ENCODE assay signal across 22 cellular contexts in the genomic region with DNA sequence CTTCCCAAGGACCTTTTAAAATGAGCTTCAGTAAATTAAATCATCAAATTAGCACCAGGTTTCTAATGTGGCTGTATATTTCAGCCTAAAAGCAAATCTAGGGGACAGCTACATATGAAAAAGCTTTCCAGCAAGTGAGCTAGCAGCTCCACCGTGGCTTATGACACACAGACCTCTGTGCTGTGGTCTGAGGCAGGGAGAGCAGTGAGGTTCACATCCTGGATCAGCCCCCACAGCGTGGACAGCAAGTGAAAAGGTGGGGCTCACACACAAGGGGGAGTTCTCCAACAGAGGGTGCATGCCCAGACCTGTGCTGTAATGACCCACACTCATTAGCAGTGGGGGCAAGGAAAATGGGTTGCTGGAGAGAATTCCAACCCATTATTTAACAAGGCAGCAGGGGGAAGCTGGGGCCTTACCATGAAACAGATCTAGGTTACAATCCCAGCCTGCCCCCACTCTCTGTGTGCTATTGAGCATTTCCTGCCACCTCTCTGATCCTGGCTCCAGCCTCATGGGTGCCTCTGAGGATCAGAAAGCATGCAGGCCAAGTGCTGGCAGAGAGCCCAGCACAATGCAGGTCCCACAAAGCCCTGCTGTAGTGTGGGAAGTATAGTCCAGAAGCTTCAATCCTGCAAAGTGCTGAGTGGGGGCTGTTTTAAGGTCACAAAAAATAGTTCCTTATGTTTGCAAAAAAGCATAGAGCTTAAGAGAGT. TPM values are rescaled to one million over a fixed set of nuclear protein-coding genes. Genes with fewer than 3 reads are reported as not detected.
"Had no signal": no experiment of that assay in that cellular context is flagged by ENCODE, and none has a peak within 500 bp of the region (broad histone marks: within the 10 kb centered on the region; RNA-seq: fewer than 3 reads in every experiment).

No MANE protein-coding gene starts in this region.

- H3K4me1 ChIP-seq: adrenal gland, breast epithelium, Peyer's patch had no signal

- H3K4me3 Mint-ChIP-seq: activated naive CD4-positive, alpha-beta T cell treated with anti-CD3 and anti-CD28 coated beads for 36 hours; activated naive CD8-positive, alpha-beta T cell; activated T-cell treated with anti-CD3 and anti-CD28 coated beads, Interleukin-2, amount 50 U/mL, for 4 hours; T-helper 1 cell treated with Interleukin-12 subunit alpha and Interleukin-12 subunit beta and Interleukin-4 antibody, amounts not matched to agents 30 μg/mL and 1 μg/mL, for 36 hours had no signal

- H3K27me3 ChIP-seq: adrenal gland, breast epithelium, MG63, Peyer's patch had no signal

- ATAC-seq: activated CD4-positive, CD25-positive, alpha-beta regulatory T cell treated with anti-CD3 and anti-CD28 coated beads, Interleukin-2, amount 50 U/mL, for 24 hours; activated T-cell treated with anti-CD3 and anti-CD28 coated beads, Interleukin-2, amount 50 U/mL, for 4 hours had no signal

- H3K4me3 ChIP-seq: adrenal gland, breast epithelium, MG63, Peyer's patch had no signal

- H3K36me3 ChIP-seq: adrenal gland, breast epithelium, MG63, Peyer's patch had no signal

- H3K27ac ChIP-seq: adrenal gland, breast epithelium, Peyer's patch had no signal

- H3K9me3 ChIP-seq: adrenal gland had no signal

- H3K27ac Mint-ChIP-seq: activated naive CD4-positive, alpha-beta T cell treated with anti-CD3 and anti-CD28 coated beads for 36 hours; activated naive CD8-positive, alpha-beta T cell; T-helper 1 cell treated with Interleukin-12 subunit alpha and Interleukin-12 subunit beta and Interleukin-4 antibody, amounts not matched to agents 30 μg/mL and 1 μg/mL, for 36 hours had no signal

- H3K36me3 Mint-ChIP-seq: activated naive CD8-positive, alpha-beta T cell had no signal

- DNase-seq: activated CD4-positive, alpha-beta T cell treated with anti-CD3 and anti-CD28 coated beads for 4 hours; activated CD8-positive, alpha-beta memory T cell treated with anti-CD3 and anti-CD28 coated beads for 24 hours; activated effector memory CD4-positive, alpha-beta T cell treated with anti-CD3 and anti-CD28 coated beads, Interleukin-2, amount 50 U/mL, for 16 hours; activated naive CD4-positive, alpha-beta T cell treated with anti-CD3 and anti-CD28 coated beads for 36 hours; activated T-cell treated with anti-CD3 and anti-CD28 coated beads, Interleukin-2, amount 50 U/mL, for 4 hours; adrenal gland; anterior cingulate cortex; MG63; MV-4-11; NCI-H1092 treated with DMSO at 0.1 percent for 48 hours; NCI-H1417 treated with DMSO at 0.1 percent for 48 hours; NCI-H2029; NCI-H2107; NCI-H510A treated with DMSO at 0.1 percent for 48 hours; NCI-H69; NK-92 treated with Interleukin-12 subunit alpha and Interleukin-12 subunit beta, amount 100 ng/mL, for 24 hours; Peyer's patch; SHP77 had no signal

RNA-seq across cellular contexts. Expression of a gene that starts 48.2 kb away (rescaled TPM):
- total RNA-seq: activated naive CD4-positive, alpha-beta T cell treated with anti-CD3 and anti-CD28 coated beads for 36 hours had no signal
